ENCODE assay signal across 1 cellular context in genomic region chr12:113575386-113575785, GRCh38.
TF ChIP-seq lines count a peak whose summit lies in the region.

No MANE protein-coding gene starts in this region.

TF ChIP-seq in HCT116, 20 proteins besides CTCF, POLR2A, EP300 and RAD21 (continued from another document):
- TF ChIP-seq ZBTB33 (IDR thresholded peaks at IDR 0.05; ENCODE audit: extremely low read depth, insufficient replicate concordance, low read length) (no peak), EZH2 (IDR thresholded peaks at IDR 0.05) (no peak), ZNF274 (IDR thresholded peaks at IDR 0.05; ENCODE audit: low read depth, low read length) (no peak), ELF1 (IDR thresholded peaks at IDR 0.05; ENCODE audit: borderline replicate concordance, low read depth) (no peak), SRF (IDR thresholded peaks at IDR 0.05; ENCODE audit: low read depth) (no peak), TCF7L2 (IDR thresholded peaks at IDR 0.05; ENCODE audit: borderline replicate concordance, extremely low read depth, insufficient read depth, insufficient read length) (no peak), FOSL1 (IDR thresholded peaks at IDR 0.05; ENCODE audit: low read depth) (no peak), ZFX (IDR thresholded peaks at IDR 0.05) (no peak), REST (IDR thresholded peaks at IDR 0.05; ENCODE audit: low read depth) (no peak), JUND (IDR thresholded peaks at IDR 0.05) (no peak)
